In genomic region chr11:117905524-117905923, GRCh38 we compare ENCODE assay signal across 1 cellular context.
TF ChIP-seq lines count a peak whose summit lies in the region.

No MANE protein-coding gene starts in this region.

TF ChIP-seq in H1, 55 proteins besides CTCF, POLR2A, EP300 and RAD21:
- TF ChIP-seq JUN (IDR thresholded peaks at IDR 0.05; ENCODE audit: low read depth, low read length) (no peak), MAFK (IDR thresholded peaks at IDR 0.05; ENCODE audit: low read depth, low read length) (no peak), POU5F1 (IDR thresholded peaks at IDR 0.05; ENCODE audit: low read depth, low read length) (no peak), TCF12 (IDR thresholded peaks at IDR 0.05; ENCODE audit: low read depth, low read length) (no peak)
